Comparison of ENCODE assay signal across 16 cellular contexts in the genomic region with DNA sequence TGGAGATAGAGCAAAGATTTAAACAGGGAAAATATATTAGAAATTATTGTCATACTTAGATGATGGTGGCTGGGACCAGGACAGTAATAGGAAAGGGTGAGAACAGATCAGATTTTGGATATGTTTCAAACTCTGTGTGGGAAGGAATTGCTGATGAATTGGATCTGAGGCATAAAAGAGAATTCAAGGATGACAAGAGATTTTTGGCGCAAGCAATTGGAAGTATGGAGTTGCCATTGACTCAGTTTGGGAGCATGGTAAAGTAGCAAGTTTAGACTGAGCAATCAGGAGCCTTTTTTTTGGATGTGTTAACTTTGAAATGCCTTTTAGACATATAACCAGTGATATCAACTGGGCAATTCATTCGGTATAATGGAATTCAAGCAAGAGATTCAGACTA. TPM values are rescaled to one million over a fixed set of nuclear protein-coding genes. Genes with fewer than 3 reads are reported as not detected.
DNase-seq lines count a peak whose midpoint lies in the region; ATAC-seq, FAIRE-seq and TF ChIP-seq lines count a peak whose summit lies in the region.
"Had no signal": no experiment of that assay in that cellular context is flagged by ENCODE, and none has a peak within 500 bp of the region (broad histone marks: within the 10 kb centered on the region; RNA-seq: fewer than 3 reads in every experiment).

No MANE protein-coding gene starts in this region.

- peak overlapping the region in 6 of 8 donors; percentile 0 to 48 (median 23) for H3K27ac Mint-ChIP-seq in CD8-positive, alpha-beta memory T cell
- H3K27ac Mint-ChIP-seq in activated CD8-positive, alpha-beta T cell treated with anti-CD3 and anti-CD28 coated beads for 36 hours = peak overlapping the region; percentile 72
- H3K27ac Mint-ChIP-seq in mesothelial cell of epicardium = peak overlapping the region; percentile 64

- no peak overlapping the region for H3K27ac ChIP-seq in A549
- no peak overlapping the region for H3K27ac ChIP-seq in CD8-positive, alpha-beta memory T cell (ENCODE audit: low read depth, low read length)
- H3K27ac ChIP-seq: BLaER1, pancreas had no signal

- CTCF ChIA-PET in A549 (lab: Yijun Ruan, JAX) = no interaction called here
- CTCF ChIA-PET in CD8-positive, alpha-beta memory T cell (lab: Charles Lee) = no interaction called here
- CTCF ChIA-PET in activated CD8-positive, alpha-beta T cell treated with anti-CD3 and anti-CD28 coated beads for 36 hours (lab: Charles Lee) = interaction anchor here (2.9 to 3.1 kb wide), 2 partner anchors 9 to 12 kb away, joined by 7 to 13 read pairs; no protein-coding TSS in a partner anchor

- H3K36me3 Mint-ChIP-seq in CD8-positive, alpha-beta memory T cell = peaks cover 0 to 5% (median 1%) of the 10 kb centered on the region in 3 donors
- peaks cover 44% of the 10 kb centered on the region for H3K36me3 Mint-ChIP-seq in activated CD8-positive, alpha-beta T cell treated with anti-CD3 and anti-CD28 coated beads for 36 hours (ENCODE audit: low read depth)
- H3K36me3 Mint-ChIP-seq in mesothelial cell of epicardium = peaks cover 11% of the 10 kb centered on the region

- TF ChIP-seq POLR2A in A549 (IDR thresholded peaks at IDR 0.05; ENCODE audit: low read length) = no peak

- WGBS in A549 (ENCODE audit: missing lambda C conversion rate) = 83% methylated on average over 2 of the region's 2 CpGs

- intact Hi-C loops in activated CD8-positive, alpha-beta T cell treated with anti-CD3 and anti-CD28 coated beads for 36 hours (cut with micrococcal nuclease) = no loop called here

- no peaks in the 10 kb centered on the region for H3K9me3 Mint-ChIP-seq in CD8-positive, alpha-beta memory T cell
- no peaks in the 10 kb centered on the region for H3K9me3 Mint-ChIP-seq in activated CD8-positive, alpha-beta T cell treated with anti-CD3 and anti-CD28 coated beads for 36 hours
- peaks cover 12% of the 10 kb centered on the region for H3K9me3 Mint-ChIP-seq in mesothelial cell of epicardium

- peaks cover 85 to 100% (median 99%) of the 10 kb centered on the region in 3 donors for H3K4me1 Mint-ChIP-seq in CD8-positive, alpha-beta memory T cell
- H3K4me1 Mint-ChIP-seq in activated CD8-positive, alpha-beta T cell treated with anti-CD3 and anti-CD28 coated beads for 36 hours (ENCODE audit: low read depth) = peaks cover 93% of the 10 kb centered on the region
- H3K4me1 Mint-ChIP-seq in mesothelial cell of epicardium = peaks cover 52% of the 10 kb centered on the region

- no peak for TF ChIP-seq RAD21 in A549 (conservative IDR thresholded peaks at IDR 0.05 in 1 of 2, IDR thresholded peaks at IDR 0.05 in 1 of 2)

- FAIRE-seq in A549 (lab: Jason Lieb, UNC) = no peak
- FAIRE-seq: pancreas had no signal

- no peaks in the 10 kb centered on the region for H3K27me3 Mint-ChIP-seq in CD8-positive, alpha-beta memory T cell
- no peaks in the 10 kb centered on the region for H3K27me3 Mint-ChIP-seq in activated CD8-positive, alpha-beta T cell treated with anti-CD3 and anti-CD28 coated beads for 36 hours
- no peaks in the 10 kb centered on the region for H3K27me3 Mint-ChIP-seq in mesothelial cell of epicardium (ENCODE audit: low read depth)

- DNase-seq in A549 (ENCODE audit: low read depth in 1 of 2, low spot score in 1 of 2) (no peak), mesothelial cell of epicardium (ENCODE audit: low spot score in 2 of 2, unreplicated experiment in 2 of 2) (no peak), foreskin melanocyte (no peak), GM13976 (ENCODE audit: low spot score) (no peak)
- DNase-seq in CD8-positive, alpha-beta memory T cell = no peak
- DNase-seq in activated CD8-positive, alpha-beta T cell treated with anti-CD3 and anti-CD28 coated beads for 36 hours = no peak
- DNase-seq: cortex of kidney, H7, Karpas-422, NCI-H187, NCI-H82, pancreas, SHP77 treated with DMSO at 0.1 percent for 48 hours had no signal

- H3K4me3 Mint-ChIP-seq in CD8-positive, alpha-beta memory T cell = peak overlapping the region in 5 of 7 donors; percentile 29 to 60 (median 31)
- peak overlapping the region; percentile 8 for H3K4me3 Mint-ChIP-seq in activated CD8-positive, alpha-beta T cell treated with anti-CD3 and anti-CD28 coated beads for 36 hours
- no peak overlapping the region for H3K4me3 Mint-ChIP-seq in mesothelial cell of epicardium

- ATAC-seq in A549 = no peak
- no peak for ATAC-seq in activated CD8-positive, alpha-beta T cell treated with anti-CD3 and anti-CD28 coated beads for 36 hours
- ATAC-seq in GM18519 (IDR thresholded peaks at IDR 0.05; ENCODE audit: low FRiP score, unreplicated experiment) = no peak
- no peak for ATAC-seq in GM21528 (IDR thresholded peaks at IDR 0.05; ENCODE audit: low FRiP score, unreplicated experiment)
- ATAC-seq: pancreas had no signal

- in situ Hi-C loops in GM13976 (cut with MboI; ENCODE audit: low sequenced_read_pairs, unreplicated experiment) = no loop called here

- TF ChIP-seq EP300 in A549 (IDR thresholded peaks at IDR 0.05) = no peak

- no peaks in the 10 kb centered on the region for H3K36me3 ChIP-seq in CD8-positive, alpha-beta memory T cell (ENCODE audit: insufficient read depth, low read length)
- H3K36me3 ChIP-seq: pancreas had no signal

- POLR2A ChIA-PET in A549 (lab: Yijun Ruan, JAX) = interaction anchor here (1.5 kb wide), 1 partner anchor 14 kb away, joined by 3 read pairs; the partner anchor contains the start of gene TAB2
- POLR2A ChIA-PET in CD8-positive, alpha-beta memory T cell (lab: Charles Lee) = no interaction called here
- POLR2A ChIA-PET in activated CD8-positive, alpha-beta T cell treated with anti-CD3 and anti-CD28 coated beads for 36 hours (lab: Charles Lee) = no interaction called here

- TF ChIP-seq CTCF in A549 (IDR thresholded peaks at IDR 0.05) = no peak
- TF ChIP-seq CTCF in activated CD8-positive, alpha-beta T cell treated with anti-CD3 and anti-CD28 coated beads for 36 hours (IDR thresholded peaks at IDR 0.05) = no peak
- TF ChIP-seq CTCF in mesothelial cell of epicardium (IDR thresholded peaks at IDR 0.05; ENCODE audit: unreplicated experiment) = no peak
- no peak for TF ChIP-seq CTCF in GM13976 (IDR thresholded peaks at IDR 0.05; ENCODE audit: borderline replicate concordance, control extremely low read depth, extremely low read depth, insufficient read depth, missing control alignments)

- no peak overlapping the region for H3K4me3 ChIP-seq in A549
- no peak overlapping the region for H3K4me3 ChIP-seq in CD8-positive, alpha-beta memory T cell (ENCODE audit: low read length)
- H3K4me3 ChIP-seq: BLaER1, pancreas had no signal

- no peaks in the 10 kb centered on the region for H3K9me3 ChIP-seq in A549
- H3K9me3 ChIP-seq in CD8-positive, alpha-beta memory T cell (ENCODE audit: low read length) = no peaks in the 10 kb centered on the region
- H3K9me3 ChIP-seq: pancreas had no signal

- no peaks in the 10 kb centered on the region for H3K27me3 ChIP-seq in CD8-positive, alpha-beta memory T cell (ENCODE audit: insufficient read depth, low read length, poor library complexity, severe bottlenecking)
- H3K27me3 ChIP-seq: BLaER1, pancreas had no signal

- peaks cover 74% of the 10 kb centered on the region for H3K4me1 ChIP-seq in A549
- peaks cover 92% of the 10 kb centered on the region for H3K4me1 ChIP-seq in CD8-positive, alpha-beta memory T cell (ENCODE audit: insufficient read depth, low read length)

- H3K4me2 ChIP-seq in A549 = peak overlapping the region; percentile 71
- H3K4me2 ChIP-seq: BLaER1 had no signal

TF ChIP-seq in A549, 52 proteins besides CTCF, POLR2A, EP300 and RAD21:
- TF ChIP-seq SMC3 (IDR thresholded peaks at IDR 0.05) = no peak
- TF ChIP-seq RCOR1 (IDR thresholded peaks at IDR 0.05; ENCODE audit: low read depth, low read length) = no peak
- TF ChIP-seq, protein P1, sequence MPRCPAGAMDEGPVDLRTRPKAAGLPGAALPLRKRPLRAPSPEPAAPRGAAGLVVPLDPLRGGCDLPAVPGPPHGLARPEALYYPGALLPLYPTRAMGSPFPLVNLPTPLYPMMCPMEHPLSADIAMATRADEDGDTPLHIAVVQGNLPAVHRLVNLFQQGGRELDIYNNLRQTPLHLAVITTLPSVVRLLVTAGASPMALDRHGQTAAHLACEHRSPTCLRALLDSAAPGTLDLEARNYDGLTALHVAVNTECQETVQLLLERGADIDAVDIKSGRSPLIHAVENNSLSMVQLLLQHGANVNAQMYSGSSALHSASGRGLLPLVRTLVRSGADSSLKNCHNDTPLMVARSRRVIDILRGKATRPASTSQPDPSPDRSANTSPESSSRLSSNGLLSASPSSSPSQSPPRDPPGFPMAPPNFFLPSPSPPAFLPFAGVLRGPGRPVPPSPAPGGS (IDR thresholded peaks at IDR 0.05) = no peak
- TF ChIP-seq E2F6 (IDR thresholded peaks at IDR 0.05; ENCODE audit: borderline replicate concordance, low read depth) = no peak
- no peak for TF ChIP-seq HOXB5 (CRISPR knock-in tag; IDR thresholded peaks at IDR 0.05)
- no peak for TF ChIP-seq HOXA7 (CRISPR knock-in tag; IDR thresholded peaks at IDR 0.05)
- TF ChIP-seq FOSL2 (IDR thresholded peaks at IDR 0.05) = no peak
- no peak for TF ChIP-seq FOSL2 (CRISPR knock-in tag; IDR thresholded peaks at IDR 0.05)
- TF ChIP-seq HDAC2 (IDR thresholded peaks at IDR 0.05) = no peak
- TF ChIP-seq CBX2 (IDR thresholded peaks at IDR 0.05; ENCODE audit: borderline replicate concordance, low read depth) = no peak

RNA-seq across cellular contexts. Expression of gene TAB2, which starts 14.4 kb away (rescaled TPM):
- 49.0 and 49.6 TPM in 2 replicates for polyA plus RNA-seq in A549 (2011; rRNA removed)
- polyA plus RNA-seq in A549 (2012; cell fraction: cytosol; rRNA removed) = 10.7 and 13.9 TPM in 2 replicates
- 3.6 and 5.0 TPM in 2 replicates for polyA plus RNA-seq in A549 (2012; cell fraction: nucleus; rRNA removed)
- 23.0 to 25.0 TPM (median 23.1 TPM) in 3 replicates for polyA plus RNA-seq in A549 (2017; fragmentation: RNase III; extraction: RNeasy Plus Mini Kit Qiagen cat#74134 plus additional on column Dnase treatment)
- polyA minus RNA-seq in A549 (2011; rRNA and poly(A)+ RNA removed) = 30.8 and 31.9 TPM in 2 replicates
- total RNA-seq in CD8-positive, alpha-beta memory T cell = 100 to 1,000 TPM; 103 to 109 TPM
- 16.6 TPM for polyA plus RNA-seq in CD8-positive, alpha-beta memory T cell
- total RNA-seq in activated CD8-positive, alpha-beta T cell treated with anti-CD3 and anti-CD28 coated beads for 36 hours = 10 to 100 TPM; 64.8 to 69.1 TPM
- 71.3 to 72.7 TPM (median 72.0 TPM) in 3 replicates for total RNA-seq in mesothelial cell of epicardium
